Comparison of ENCODE assay signal across 13 cellular contexts in the genomic region with DNA sequence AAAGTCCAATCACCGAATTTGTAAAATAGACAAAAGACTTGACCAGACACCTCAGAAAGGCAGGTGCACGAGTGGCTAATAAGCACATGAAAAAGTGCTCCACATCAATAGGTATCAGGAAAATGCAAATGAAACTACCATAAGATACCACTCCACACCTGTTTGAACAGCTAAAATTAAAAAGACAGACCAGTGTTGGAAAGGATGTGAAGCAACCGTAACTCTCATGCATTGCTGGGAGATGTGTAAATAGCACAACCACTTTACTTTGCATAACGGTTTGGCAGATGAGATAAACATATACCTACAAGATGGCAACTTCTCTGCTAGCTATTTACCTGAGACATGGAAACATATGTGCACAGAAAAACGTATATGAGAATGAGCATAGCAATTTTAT. TPM values are rescaled to one million over a fixed set of nuclear protein-coding genes. Genes with fewer than 3 reads are reported as not detected.
DNase-seq lines count a peak whose midpoint lies in the region; ATAC-seq, FAIRE-seq and TF ChIP-seq lines count a peak whose summit lies in the region.
"Had no signal": no experiment of that assay in that cellular context is flagged by ENCODE, and none has a peak within 500 bp of the region (broad histone marks: within the 10 kb centered on the region; RNA-seq: fewer than 3 reads in every experiment).

No MANE protein-coding gene starts in this region.

- H3K4me3 Mint-ChIP-seq in activated CD8-positive, alpha-beta memory T cell treated with anti-CD3 and anti-CD28 coated beads, Interleukin-2, amount 10 ng/mL, durations not matched to agents 7 days and 5 days: no peak overlapping the region
- H3K4me3 Mint-ChIP-seq: activated CD4-positive, alpha-beta memory T cell treated with anti-CD3 and anti-CD28 coated beads, Interleukin-2, amount 10 ng/mL, durations not matched to agents 7 days and 5 days; activated naive CD8-positive, alpha-beta T cell; naive B cell had no signal

- TF ChIP-seq CTCF in D721Med (IDR thresholded peaks at IDR 0.05; ENCODE audit: insufficient read depth, missing control alignments) (no peak), hepatocyte (IDR thresholded peaks at IDR 0.05; ENCODE audit: poor library complexity) (no peak)

- H3K27me3 Mint-ChIP-seq in activated CD8-positive, alpha-beta memory T cell treated with anti-CD3 and anti-CD28 coated beads, Interleukin-2, amount 10 ng/mL, durations not matched to agents 7 days and 5 days: no peaks in the 10 kb centered on the region
- H3K27me3 Mint-ChIP-seq: activated CD4-positive, alpha-beta memory T cell treated with anti-CD3 and anti-CD28 coated beads, Interleukin-2, amount 10 ng/mL, durations not matched to agents 7 days and 5 days; naive B cell had no signal

- H3K79me2 ChIP-seq in hepatocyte: no peaks in the 10 kb centered on the region

- H4K20me1 ChIP-seq in hepatocyte (ENCODE audit: insufficient read depth, poor library complexity, severe bottlenecking): no peaks in the 10 kb centered on the region

- H3K9me2 ChIP-seq in hepatocyte (replicated peaks; ENCODE audit: insufficient read depth): no peaks in the 10 kb centered on the region

- no peaks in the 10 kb centered on the region for H3K36me3 ChIP-seq in hepatocyte (replicated peaks; ENCODE audit: insufficient read depth, low read depth)
- H3K36me3 ChIP-seq: colonic mucosa had no signal

- CTCF ChIA-PET in activated CD8-positive, alpha-beta memory T cell treated with anti-CD3 and anti-CD28 coated beads, Interleukin-2, amount 10 ng/mL, durations not matched to agents 7 days and 5 days (lab: Charles Lee): no interaction called here

- no peak overlapping the region for H3K27ac ChIP-seq in hepatocyte
- H3K27ac ChIP-seq: colonic mucosa, skin epidermis had no signal

- no peaks in the 10 kb centered on the region for H3K4me1 Mint-ChIP-seq in activated CD8-positive, alpha-beta memory T cell treated with anti-CD3 and anti-CD28 coated beads, Interleukin-2, amount 10 ng/mL, durations not matched to agents 7 days and 5 days
- H3K4me1 Mint-ChIP-seq: naive B cell had no signal

- no peaks in the 10 kb centered on the region for H3K4me1 ChIP-seq in hepatocyte (ENCODE audit: insufficient read depth)
- H3K4me1 ChIP-seq: colonic mucosa had no signal

- no peak overlapping the region for H3K4me2 ChIP-seq in hepatocyte

- no peak for DNase-seq in D721Med (ENCODE audit: insufficient read length, low spot score)
- no peak for DNase-seq in activated T-cell treated with anti-CD3 and anti-CD28 coated beads, Interleukin-2, amount 50 U/mL, for 48 hours
- DNase-seq in activated CD8-positive, alpha-beta memory T cell treated with anti-CD3 and anti-CD28 coated beads, Interleukin-2, amount 10 ng/mL, durations not matched to agents 7 days and 5 days: no peak
- DNase-seq in hepatocyte (ENCODE audit: low spot score): no peak
- no peak for DNase-seq in OCI-M2 (lab: John Stamatoyannopoulos, UW; ENCODE audit: unreplicated experiment)
- DNase-seq: activated CD4-positive, alpha-beta memory T cell treated with anti-CD3 and anti-CD28 coated beads, Interleukin-2, amount 10 ng/mL, durations not matched to agents 7 days and 5 days; colonic mucosa; naive B cell had no signal

- no peak overlapping the region for H2AFZ ChIP-seq in hepatocyte

- WGBS in hepatocyte (ENCODE audit: low lambda C conversion rate, missing lambda C conversion rate): 86% methylated on average over 5 of the region's 5 CpGs

- H3K27me3 ChIP-seq in hepatocyte: no peaks in the 10 kb centered on the region
- H3K27me3 ChIP-seq: colonic mucosa had no signal

- FAIRE-seq in D721Med (lab: Jason Lieb, UNC): peak; percentile 85

- ATAC-seq in GM19035 (IDR thresholded peaks at IDR 0.05; ENCODE audit: unreplicated experiment) (peak; percentile 93), HG02588 (IDR thresholded peaks at IDR 0.05; ENCODE audit: unreplicated experiment) (peak; percentile 83), HG03378 (IDR thresholded peaks at IDR 0.05; ENCODE audit: unreplicated experiment) (peak; percentile 89)
- ATAC-seq in activated CD8-positive, alpha-beta memory T cell treated with anti-CD3 and anti-CD28 coated beads, Interleukin-2, amount 10 ng/mL, durations not matched to agents 7 days and 5 days: no peak

- H3K9me3 ChIP-seq in hepatocyte (ENCODE audit: low read depth): no peaks in the 10 kb centered on the region
- H3K9me3 ChIP-seq: colonic mucosa had no signal

- no peak overlapping the region for H3K27ac Mint-ChIP-seq in activated CD8-positive, alpha-beta memory T cell treated with anti-CD3 and anti-CD28 coated beads, Interleukin-2, amount 10 ng/mL, durations not matched to agents 7 days and 5 days
- H3K27ac Mint-ChIP-seq: activated CD4-positive, alpha-beta memory T cell treated with anti-CD3 and anti-CD28 coated beads, Interleukin-2, amount 10 ng/mL, durations not matched to agents 7 days and 5 days; activated naive CD8-positive, alpha-beta T cell; naive B cell had no signal

- H3K36me3 Mint-ChIP-seq in activated CD8-positive, alpha-beta memory T cell treated with anti-CD3 and anti-CD28 coated beads, Interleukin-2, amount 10 ng/mL, durations not matched to agents 7 days and 5 days: no peaks in the 10 kb centered on the region
- H3K36me3 Mint-ChIP-seq: activated naive CD8-positive, alpha-beta T cell; naive B cell had no signal

- no peak overlapping the region for H3K4me3 ChIP-seq in hepatocyte
- H3K4me3 ChIP-seq: colonic mucosa, skin epidermis had no signal

- peaks cover 2% of the 10 kb centered on the region for H3K9me3 Mint-ChIP-seq in activated CD8-positive, alpha-beta memory T cell treated with anti-CD3 and anti-CD28 coated beads, Interleukin-2, amount 10 ng/mL, durations not matched to agents 7 days and 5 days (ENCODE audit: low read depth)
- H3K9me3 Mint-ChIP-seq: activated CD4-positive, alpha-beta memory T cell treated with anti-CD3 and anti-CD28 coated beads, Interleukin-2, amount 10 ng/mL, durations not matched to agents 7 days and 5 days had no signal

RNA-seq across cellular contexts. Expression of a gene that starts 56.9 kb away (rescaled TPM):
- not detected for total RNA-seq in activated CD8-positive, alpha-beta memory T cell treated with anti-CD3 and anti-CD28 coated beads, Interleukin-2, amount 10 ng/mL, durations not matched to agents 7 days and 5 days
- 6.6 and 8.1 TPM in 2 replicates for total RNA-seq in hepatocyte
- 1.3 and 2.8 TPM in 2 replicates for polyA plus RNA-seq in hepatocyte
- total RNA-seq: activated CD4-positive, alpha-beta memory T cell treated with anti-CD3 and anti-CD28 coated beads, Interleukin-2, amount 10 ng/mL, durations not matched to agents 7 days and 5 days had no signal
